Comparison of ENCODE assay signal across 2 cellular contexts in the genomic region with DNA sequence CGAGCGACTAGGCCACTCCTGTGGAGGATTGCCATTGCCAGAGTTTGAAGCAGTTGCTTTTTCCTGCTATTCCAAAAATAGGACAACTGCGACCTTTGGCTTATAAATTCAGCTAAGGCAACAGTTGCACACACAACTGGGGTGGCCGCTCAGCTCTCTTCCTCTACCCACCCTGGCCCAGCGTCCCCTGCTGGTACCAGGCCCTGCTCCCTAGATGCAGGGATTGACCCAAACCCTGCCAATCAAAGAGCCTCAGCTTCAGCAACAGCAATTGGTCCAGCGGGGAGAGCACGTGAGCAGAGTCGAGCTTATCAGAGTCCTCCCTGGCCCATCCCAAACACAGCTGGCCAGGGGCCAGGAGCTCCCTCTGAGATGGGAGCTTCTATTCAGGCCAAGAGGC.
TF ChIP-seq lines count a peak whose summit lies in the region.

No MANE protein-coding gene starts in this region.

TF ChIP-seq in K562, 482 proteins besides CTCF, POLR2A, EP300 and RAD21 (continues in another document):
- no peak for TF ChIP-seq ZNF282 (CRISPR knock-in tag; IDR thresholded peaks at IDR 0.05)
- TF ChIP-seq SMARCC2 (IDR thresholded peaks at IDR 0.05; ENCODE audit: low read depth): no peak
- TF ChIP-seq ARID1B (IDR thresholded peaks at IDR 0.05): peak; percentile 24; the same call in 1 of the 2 replicates
- TF ChIP-seq, protein P1, sequence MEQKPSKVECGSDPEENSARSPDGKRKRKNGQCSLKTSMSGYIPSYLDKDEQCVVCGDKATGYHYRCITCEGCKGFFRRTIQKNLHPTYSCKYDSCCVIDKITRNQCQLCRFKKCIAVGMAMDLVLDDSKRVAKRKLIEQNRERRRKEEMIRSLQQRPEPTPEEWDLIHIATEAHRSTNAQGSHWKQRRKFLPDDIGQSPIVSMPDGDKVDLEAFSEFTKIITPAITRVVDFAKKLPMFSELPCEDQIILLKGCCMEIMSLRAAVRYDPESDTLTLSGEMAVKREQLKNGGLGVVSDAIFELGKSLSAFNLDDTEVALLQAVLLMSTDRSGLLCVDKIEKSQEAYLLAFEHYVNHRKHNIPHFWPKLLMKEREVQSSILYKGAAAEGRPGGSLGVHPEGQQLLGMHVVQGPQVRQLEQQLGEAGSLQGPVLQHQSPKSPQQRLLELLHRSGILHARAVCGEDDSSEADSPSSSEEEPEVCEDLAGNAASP (IDR thresholded peaks at IDR 0.05): no peak
- TF ChIP-seq MEF2D (tag; conservative IDR thresholded peaks at IDR 0.05; ENCODE audit: low read depth): 0 out of 2 replicates have a peak, but pooled peaks have one; percentile 20
- no peak for TF ChIP-seq ZNF41 (CRISPR knock-in tag; conservative IDR thresholded peaks at IDR 0.05)
- TF ChIP-seq, protein P2, sequence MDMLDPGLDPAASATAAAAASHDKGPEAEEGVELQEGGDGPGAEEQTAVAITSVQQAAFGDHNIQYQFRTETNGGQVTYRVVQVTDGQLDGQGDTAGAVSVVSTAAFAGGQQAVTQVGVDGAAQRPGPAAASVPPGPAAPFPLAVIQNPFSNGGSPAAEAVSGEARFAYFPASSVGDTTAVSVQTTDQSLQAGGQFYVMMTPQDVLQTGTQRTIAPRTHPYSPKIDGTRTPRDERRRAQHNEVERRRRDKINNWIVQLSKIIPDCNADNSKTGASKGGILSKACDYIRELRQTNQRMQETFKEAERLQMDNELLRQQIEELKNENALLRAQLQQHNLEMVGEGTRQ (CRISPR knock-in tag; IDR thresholded peaks at IDR 0.05): peak; percentile 95
- peak; percentile 87 for TF ChIP-seq RAD51 (IDR thresholded peaks at IDR 0.05; ENCODE audit: borderline replicate concordance, low read depth)
- TF ChIP-seq NFIC (IDR thresholded peaks at IDR 0.05): peak; percentile 96
- no peak for TF ChIP-seq RBM14 (IDR thresholded peaks at IDR 0.05; ENCODE audit: borderline replicate concordance, insufficient read depth, low read depth, low read length)
- no peak for TF ChIP-seq ZNF134 (CRISPR knock-in tag; conservative IDR thresholded peaks at IDR 0.05)
- TF ChIP-seq ZNF436 (CRISPR knock-in tag; IDR thresholded peaks at IDR 0.05): no peak
- TF ChIP-seq, protein P3, sequence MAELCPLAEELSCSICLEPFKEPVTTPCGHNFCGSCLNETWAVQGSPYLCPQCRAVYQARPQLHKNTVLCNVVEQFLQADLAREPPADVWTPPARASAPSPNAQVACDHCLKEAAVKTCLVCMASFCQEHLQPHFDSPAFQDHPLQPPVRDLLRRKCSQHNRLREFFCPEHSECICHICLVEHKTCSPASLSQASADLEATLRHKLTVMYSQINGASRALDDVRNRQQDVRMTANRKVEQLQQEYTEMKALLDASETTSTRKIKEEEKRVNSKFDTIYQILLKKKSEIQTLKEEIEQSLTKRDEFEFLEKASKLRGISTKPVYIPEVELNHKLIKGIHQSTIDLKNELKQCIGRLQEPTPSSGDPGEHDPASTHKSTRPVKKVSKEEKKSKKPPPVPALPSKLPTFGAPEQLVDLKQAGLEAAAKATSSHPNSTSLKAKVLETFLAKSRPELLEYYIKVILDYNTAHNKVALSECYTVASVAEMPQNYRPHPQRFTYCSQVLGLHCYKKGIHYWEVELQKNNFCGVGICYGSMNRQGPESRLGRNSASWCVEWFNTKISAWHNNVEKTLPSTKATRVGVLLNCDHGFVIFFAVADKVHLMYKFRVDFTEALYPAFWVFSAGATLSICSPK (IDR thresholded peaks at IDR 0.05; ENCODE audit: borderline replicate concordance): no peak
- no peak for TF ChIP-seq ZNF780A (CRISPR knock-in tag; IDR thresholded peaks at IDR 0.05)
- TF ChIP-seq, protein P4, sequence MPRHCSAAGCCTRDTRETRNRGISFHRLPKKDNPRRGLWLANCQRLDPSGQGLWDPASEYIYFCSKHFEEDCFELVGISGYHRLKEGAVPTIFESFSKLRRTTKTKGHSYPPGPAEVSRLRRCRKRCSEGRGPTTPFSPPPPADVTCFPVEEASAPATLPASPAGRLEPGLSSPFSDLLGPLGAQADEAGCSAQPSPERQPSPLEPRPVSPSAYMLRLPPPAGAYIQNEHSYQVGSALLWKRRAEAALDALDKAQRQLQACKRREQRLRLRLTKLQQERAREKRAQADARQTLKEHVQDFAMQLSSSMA (CRISPR knock-in tag; IDR thresholded peaks at IDR 0.05): no peak
- TF ChIP-seq, protein P5, sequence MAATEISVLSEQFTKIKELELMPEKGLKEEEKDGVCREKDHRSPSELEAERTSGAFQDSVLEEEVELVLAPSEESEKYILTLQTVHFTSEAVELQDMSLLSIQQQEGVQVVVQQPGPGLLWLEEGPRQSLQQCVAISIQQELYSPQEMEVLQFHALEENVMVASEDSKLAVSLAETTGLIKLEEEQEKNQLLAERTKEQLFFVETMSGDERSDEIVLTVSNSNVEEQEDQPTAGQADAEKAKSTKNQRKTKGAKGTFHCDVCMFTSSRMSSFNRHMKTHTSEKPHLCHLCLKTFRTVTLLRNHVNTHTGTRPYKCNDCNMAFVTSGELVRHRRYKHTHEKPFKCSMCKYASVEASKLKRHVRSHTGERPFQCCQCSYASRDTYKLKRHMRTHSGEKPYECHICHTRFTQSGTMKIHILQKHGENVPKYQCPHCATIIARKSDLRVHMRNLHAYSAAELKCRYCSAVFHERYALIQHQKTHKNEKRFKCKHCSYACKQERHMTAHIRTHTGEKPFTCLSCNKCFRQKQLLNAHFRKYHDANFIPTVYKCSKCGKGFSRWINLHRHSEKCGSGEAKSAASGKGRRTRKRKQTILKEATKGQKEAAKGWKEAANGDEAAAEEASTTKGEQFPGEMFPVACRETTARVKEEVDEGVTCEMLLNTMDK (IDR thresholded peaks at IDR 0.05; ENCODE audit: borderline replicate concordance, insufficient read depth, low read depth, low read length, poor library complexity, severe bottlenecking): peak; percentile 40
- no peak for TF ChIP-seq MEF2A (IDR thresholded peaks at IDR 0.05; ENCODE audit: control insufficient read depth, low read depth, low read length)
- no peak for TF ChIP-seq POLR3G (IDR thresholded peaks at IDR 0.05; ENCODE audit: extremely low read depth, insufficient read length, insufficient replicate concordance)
- TF ChIP-seq, protein P6, sequence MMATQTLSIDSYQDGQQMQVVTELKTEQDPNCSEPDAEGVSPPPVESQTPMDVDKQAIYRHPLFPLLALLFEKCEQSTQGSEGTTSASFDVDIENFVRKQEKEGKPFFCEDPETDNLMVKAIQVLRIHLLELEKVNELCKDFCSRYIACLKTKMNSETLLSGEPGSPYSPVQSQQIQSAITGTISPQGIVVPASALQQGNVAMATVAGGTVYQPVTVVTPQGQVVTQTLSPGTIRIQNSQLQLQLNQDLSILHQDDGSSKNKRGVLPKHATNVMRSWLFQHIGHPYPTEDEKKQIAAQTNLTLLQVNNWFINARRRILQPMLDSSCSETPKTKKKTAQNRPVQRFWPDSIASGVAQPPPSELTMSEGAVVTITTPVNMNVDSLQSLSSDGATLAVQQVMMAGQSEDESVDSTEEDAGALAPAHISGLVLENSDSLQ (IDR thresholded peaks at IDR 0.05): peak; percentile 96
- TF ChIP-seq, protein P7, sequence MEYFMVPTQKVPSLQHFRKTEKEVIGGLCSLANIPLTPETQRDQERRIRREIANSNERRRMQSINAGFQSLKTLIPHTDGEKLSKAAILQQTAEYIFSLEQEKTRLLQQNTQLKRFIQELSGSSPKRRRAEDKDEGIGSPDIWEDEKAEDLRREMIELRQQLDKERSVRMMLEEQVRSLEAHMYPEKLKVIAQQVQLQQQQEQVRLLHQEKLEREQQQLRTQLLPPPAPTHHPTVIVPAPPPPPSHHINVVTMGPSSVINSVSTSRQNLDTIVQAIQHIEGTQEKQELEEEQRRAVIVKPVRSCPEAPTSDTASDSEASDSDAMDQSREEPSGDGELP (CRISPR knock-in tag; IDR thresholded peaks at IDR 0.05; ENCODE audit: borderline replicate concordance): peak; percentile 60; the same call in 1 of the 2 replicates

TF ChIP-seq in liver, 16 proteins besides CTCF, POLR2A, EP300 and RAD21:
- TF ChIP-seq FOXA1 (IDR thresholded peaks at IDR 0.05) (peak; percentile 12), YY1 (IDR thresholded peaks at IDR 0.05) (peak; percentile 79), TAF1 (conservative IDR thresholded peaks at IDR 0.05) (peak; percentile 41), RXRA (IDR thresholded peaks at IDR 0.05) (peak; percentile 77 to 84), HNF4A (conservative IDR thresholded peaks at IDR 0.05) (peak; percentile 62 to 64), HNF4G (IDR thresholded peaks at IDR 0.05) (no peak), FOXA2 (IDR thresholded peaks at IDR 0.05) (peak; percentile 31), NR2F2 (IDR thresholded peaks at IDR 0.05) (peak; percentile 21), SP1 (IDR thresholded peaks at IDR 0.05) (peak; percentile 95), GABPA (IDR thresholded peaks at IDR 0.05 in 1 of 2, conservative IDR thresholded peaks at IDR 0.05 in 1 of 2) (peak in 1 of 2 donors; percentile 37), EGR1 (IDR thresholded peaks at IDR 0.05; ENCODE audit: low read depth in 2 of 2) (no peak), JUND (IDR thresholded peaks at IDR 0.05) (peak in 1 of 2 donors; percentile 35)
- TF ChIP-seq, protein P8, sequence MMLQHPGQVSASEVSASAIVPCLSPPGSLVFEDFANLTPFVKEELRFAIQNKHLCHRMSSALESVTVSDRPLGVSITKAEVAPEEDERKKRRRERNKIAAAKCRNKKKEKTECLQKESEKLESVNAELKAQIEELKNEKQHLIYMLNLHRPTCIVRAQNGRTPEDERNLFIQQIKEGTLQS (IDR thresholded peaks at IDR 0.05): no peak
- TF ChIP-seq, protein P9, sequence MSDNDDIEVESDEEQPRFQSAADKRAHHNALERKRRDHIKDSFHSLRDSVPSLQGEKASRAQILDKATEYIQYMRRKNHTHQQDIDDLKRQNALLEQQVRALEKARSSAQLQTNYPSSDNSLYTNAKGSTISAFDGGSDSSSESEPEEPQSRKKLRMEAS (IDR thresholded peaks at IDR 0.05): no peak
- TF ChIP-seq, protein P10, sequence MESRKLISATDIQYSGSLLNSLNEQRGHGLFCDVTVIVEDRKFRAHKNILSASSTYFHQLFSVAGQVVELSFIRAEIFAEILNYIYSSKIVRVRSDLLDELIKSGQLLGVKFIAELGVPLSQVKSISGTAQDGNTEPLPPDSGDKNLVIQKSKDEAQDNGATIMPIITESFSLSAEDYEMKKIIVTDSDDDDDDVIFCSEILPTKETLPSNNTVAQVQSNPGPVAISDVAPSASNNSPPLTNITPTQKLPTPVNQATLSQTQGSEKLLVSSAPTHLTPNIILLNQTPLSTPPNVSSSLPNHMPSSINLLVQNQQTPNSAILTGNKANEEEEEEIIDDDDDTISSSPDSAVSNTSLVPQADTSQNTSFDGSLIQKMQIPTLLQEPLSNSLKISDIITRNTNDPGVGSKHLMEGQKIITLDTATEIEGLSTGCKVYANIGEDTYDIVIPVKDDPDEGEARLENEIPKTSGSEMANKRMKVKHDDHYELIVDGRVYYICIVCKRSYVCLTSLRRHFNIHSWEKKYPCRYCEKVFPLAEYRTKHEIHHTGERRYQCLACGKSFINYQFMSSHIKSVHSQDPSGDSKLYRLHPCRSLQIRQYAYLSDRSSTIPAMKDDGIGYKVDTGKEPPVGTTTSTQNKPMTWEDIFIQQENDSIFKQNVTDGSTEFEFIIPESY (IDR thresholded peaks at IDR 0.05): no peak
- TF ChIP-seq, protein P11, sequence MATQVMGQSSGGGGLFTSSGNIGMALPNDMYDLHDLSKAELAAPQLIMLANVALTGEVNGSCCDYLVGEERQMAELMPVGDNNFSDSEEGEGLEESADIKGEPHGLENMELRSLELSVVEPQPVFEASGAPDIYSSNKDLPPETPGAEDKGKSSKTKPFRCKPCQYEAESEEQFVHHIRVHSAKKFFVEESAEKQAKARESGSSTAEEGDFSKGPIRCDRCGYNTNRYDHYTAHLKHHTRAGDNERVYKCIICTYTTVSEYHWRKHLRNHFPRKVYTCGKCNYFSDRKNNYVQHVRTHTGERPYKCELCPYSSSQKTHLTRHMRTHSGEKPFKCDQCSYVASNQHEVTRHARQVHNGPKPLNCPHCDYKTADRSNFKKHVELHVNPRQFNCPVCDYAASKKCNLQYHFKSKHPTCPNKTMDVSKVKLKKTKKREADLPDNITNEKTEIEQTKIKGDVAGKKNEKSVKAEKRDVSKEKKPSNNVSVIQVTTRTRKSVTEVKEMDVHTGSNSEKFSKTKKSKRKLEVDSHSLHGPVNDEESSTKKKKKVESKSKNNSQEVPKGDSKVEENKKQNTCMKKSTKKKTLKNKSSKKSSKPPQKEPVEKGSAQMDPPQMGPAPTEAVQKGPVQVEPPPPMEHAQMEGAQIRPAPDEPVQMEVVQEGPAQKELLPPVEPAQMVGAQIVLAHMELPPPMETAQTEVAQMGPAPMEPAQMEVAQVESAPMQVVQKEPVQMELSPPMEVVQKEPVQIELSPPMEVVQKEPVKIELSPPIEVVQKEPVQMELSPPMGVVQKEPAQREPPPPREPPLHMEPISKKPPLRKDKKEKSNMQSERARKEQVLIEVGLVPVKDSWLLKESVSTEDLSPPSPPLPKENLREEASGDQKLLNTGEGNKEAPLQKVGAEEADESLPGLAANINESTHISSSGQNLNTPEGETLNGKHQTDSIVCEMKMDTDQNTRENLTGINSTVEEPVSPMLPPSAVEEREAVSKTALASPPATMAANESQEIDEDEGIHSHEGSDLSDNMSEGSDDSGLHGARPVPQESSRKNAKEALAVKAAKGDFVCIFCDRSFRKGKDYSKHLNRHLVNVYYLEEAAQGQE (IDR thresholded peaks at IDR 0.05): peak; percentile 74
TF ChIP-seq in liver: peak in this region for 11.
